ENCODE assay signal across 9 cellular contexts in genomic region chr2:159287733-159288132, GRCh38.
DNase-seq lines count a peak whose midpoint lies in the region; ATAC-seq and TF ChIP-seq lines count a peak whose summit lies in the region.
"Had no signal": no experiment of that assay in that cellular context is flagged by ENCODE, and none has a peak within 500 bp of the region (broad histone marks: within the 10 kb centered on the region; RNA-seq: fewer than 3 reads in every experiment).

No MANE protein-coding gene starts in this region.

- H3K36me3 ChIP-seq in DOHH2 (ENCODE audit: control insufficient read depth, low read length) (no peaks in the 10 kb centered on the region), KMS-11 (ENCODE audit: insufficient read depth) (no peaks in the 10 kb centered on the region), endocrine pancreas (ENCODE audit: control insufficient read depth, insufficient read depth, low read length) (no peaks in the 10 kb centered on the region), parathyroid adenoma (ENCODE audit: control insufficient read depth, insufficient read depth, low read length) (no peaks in the 10 kb centered on the region)
- H3K36me3 ChIP-seq: uterus had no signal

- H3K79me2 ChIP-seq in DOHH2 (ENCODE audit: control insufficient read depth, low read length) (peaks cover 8% of the 10 kb centered on the region), KMS-11 (ENCODE audit: insufficient read depth, low read depth) (peaks cover 6% of the 10 kb centered on the region; the same call in 1 of the 2 replicates), parathyroid adenoma (no peaks in the 10 kb centered on the region)

- H3F3A ChIP-seq in DOHH2 (ENCODE audit: control insufficient read depth, insufficient read depth) = peaks cover 8% of the 10 kb centered on the region

- H2AFZ ChIP-seq in KMS-11 (ENCODE audit: low read depth) (peak overlapping the region; percentile 83), parathyroid adenoma (peak overlapping the region; percentile 2)

- H3K4me3 ChIP-seq in DOHH2 (ENCODE audit: low read length) = peak overlapping the region; percentile 84
- H3K4me3 ChIP-seq in KMS-11 (IDR thresholded peaks at IDR 0.05; ENCODE audit: insufficient read depth, low read depth, low read length) = no peak overlapping the region
- peak overlapping the region; percentile 69 for H3K4me3 ChIP-seq in endocrine pancreas (ENCODE audit: control insufficient read depth, insufficient read depth, low read length)
- H3K4me3 ChIP-seq in parathyroid adenoma (ENCODE audit: low read depth, low read length) = no peak overlapping the region

- H3K9me2 ChIP-seq in DOHH2 (replicated peaks; ENCODE audit: control insufficient read depth, low read length) = no peaks in the 10 kb centered on the region

- peak overlapping the region; percentile 92 for H3K4me2 ChIP-seq in DOHH2 (ENCODE audit: low read length)
- peak overlapping the region; percentile 50; the same call in 1 of the 2 replicates for H3K4me2 ChIP-seq in KMS-11
- peak overlapping the region; percentile 90 for H3K4me2 ChIP-seq in parathyroid adenoma (ENCODE audit: low read length)

- no peak for DNase-seq in retina
- no peak for DNase-seq in NCI-H748 treated with DMSO at 0.1 percent for 48 hours (lab: John Stamatoyannopoulos, UW)
- DNase-seq: DMS153, uterus had no signal

- H3K9ac ChIP-seq in KMS-11 (no peak overlapping the region), endocrine pancreas (ENCODE audit: control insufficient read depth, insufficient read depth, low read length) (no peak overlapping the region), parathyroid adenoma (no peak overlapping the region)

- H3K27me3 ChIP-seq in DOHH2 (ENCODE audit: control insufficient read depth, low read length) = no peaks in the 10 kb centered on the region
- no peaks in the 10 kb centered on the region for H3K27me3 ChIP-seq in KMS-11 (ENCODE audit: insufficient read depth, low read depth)
- H3K27me3 ChIP-seq in endocrine pancreas (ENCODE audit: control insufficient read depth, insufficient read depth, low read length) = no peaks in the 10 kb centered on the region
- H3K27me3 ChIP-seq in parathyroid adenoma (ENCODE audit: control insufficient read depth, insufficient read depth, low read length) = no peaks in the 10 kb centered on the region
- H3K27me3 ChIP-seq: uterus had no signal

- ATAC-seq in HG02973 (IDR thresholded peaks at IDR 0.05; ENCODE audit: unreplicated experiment) = no peak

- H4K20me1 ChIP-seq in DOHH2 (ENCODE audit: control insufficient read depth, insufficient read depth, low read depth, low read length) (no peaks in the 10 kb centered on the region), KMS-11 (ENCODE audit: insufficient read depth) (no peaks in the 10 kb centered on the region)

- H3K27ac ChIP-seq in DOHH2 (ENCODE audit: low read depth, low read length) (no peak overlapping the region), KMS-11 (peak overlapping the region; percentile 66; the same call in 1 of the 2 replicates), parathyroid adenoma (no peak overlapping the region)

- H3K9me3 ChIP-seq in DOHH2 (ENCODE audit: control insufficient read depth, insufficient read depth, low read length) (no peaks in the 10 kb centered on the region), endocrine pancreas (ENCODE audit: control insufficient read depth, low read length) (no peaks in the 10 kb centered on the region), parathyroid adenoma (ENCODE audit: control insufficient read depth, low read length) (no peaks in the 10 kb centered on the region)
- H3K9me3 ChIP-seq: uterus had no signal

- TF ChIP-seq CTCF in DOHH2 (IDR thresholded peaks at IDR 0.05; ENCODE audit: low read depth, low read length, poor library complexity, severe bottlenecking) = no peak
- TF ChIP-seq CTCF in KMS-11 (conservative IDR thresholded peaks at IDR 0.05; ENCODE audit: low read depth, low read length) = no peak
- no peak for TF ChIP-seq CTCF in parathyroid adenoma (IDR thresholded peaks at IDR 0.05)

- H3K4me1 ChIP-seq in DOHH2 (ENCODE audit: control insufficient read depth, low read length) (peaks cover 28% of the 10 kb centered on the region), KMS-11 (ENCODE audit: low read depth, poor library complexity, severe bottlenecking) (peaks cover 38% of the 10 kb centered on the region), endocrine pancreas (ENCODE audit: control insufficient read depth, insufficient read depth, low read length) (no peaks in the 10 kb centered on the region), parathyroid adenoma (no peaks in the 10 kb centered on the region)
- H3K4me1 ChIP-seq: uterus had no signal

Comparison
In these comparisons a context has a peak if more than half of its experiments do, and no peak if none do; other contexts are left out.
1. H3K4me3 ChIP-seq: peak in DOHH2 (single experiment) and endocrine pancreas (single experiment); none in KMS-11 (single experiment) and parathyroid adenoma (single experiment).
2. Peak in every context shown above with its lines, with median percentiles within 50 percentile points of each other: H3K4me2 ChIP-seq.